Comparison of ENCODE assay signal across 1 cellular context in the genomic region with DNA sequence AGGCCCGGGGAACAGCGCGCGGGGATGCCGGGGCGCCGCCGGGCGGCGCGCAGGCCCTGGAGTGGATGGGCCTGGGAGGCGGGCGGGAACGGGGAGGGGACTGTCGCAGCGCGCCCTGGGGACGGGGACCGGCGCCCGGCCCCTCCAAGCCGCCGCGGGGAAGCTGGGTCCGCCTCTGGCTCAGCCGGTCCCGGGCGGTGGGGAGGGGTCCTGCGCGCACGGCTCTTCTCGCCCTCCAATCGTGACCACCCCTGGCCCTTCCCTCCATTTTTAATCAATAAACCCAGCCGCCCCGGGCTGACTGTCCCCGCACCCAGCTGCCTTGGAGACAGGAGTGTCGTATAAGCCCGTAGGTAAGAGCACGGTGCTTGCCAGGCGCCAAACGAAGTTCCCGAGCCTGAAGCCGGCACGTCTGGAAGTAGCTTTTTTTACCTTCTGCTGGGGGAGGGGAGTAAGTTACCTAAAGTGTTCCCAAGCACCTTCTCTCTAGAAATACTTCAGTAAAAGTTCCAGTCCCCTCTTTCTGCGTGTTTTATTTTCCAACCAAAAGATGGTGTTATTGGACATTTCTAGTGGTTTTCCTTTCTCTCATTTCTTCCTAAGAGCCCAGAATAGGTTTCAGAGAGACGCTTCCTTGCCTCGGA.
A peak's percentile ranks its signal among the peaks of the same experiment; 100 is the strongest.
TF ChIP-seq lines count a peak whose summit lies in the region.

No MANE protein-coding gene starts in this region.

TF ChIP-seq in HEK293, 187 proteins besides CTCF, POLR2A, EP300 and RAD21 (continued from another document):
- TF ChIP-seq, protein P1, sequence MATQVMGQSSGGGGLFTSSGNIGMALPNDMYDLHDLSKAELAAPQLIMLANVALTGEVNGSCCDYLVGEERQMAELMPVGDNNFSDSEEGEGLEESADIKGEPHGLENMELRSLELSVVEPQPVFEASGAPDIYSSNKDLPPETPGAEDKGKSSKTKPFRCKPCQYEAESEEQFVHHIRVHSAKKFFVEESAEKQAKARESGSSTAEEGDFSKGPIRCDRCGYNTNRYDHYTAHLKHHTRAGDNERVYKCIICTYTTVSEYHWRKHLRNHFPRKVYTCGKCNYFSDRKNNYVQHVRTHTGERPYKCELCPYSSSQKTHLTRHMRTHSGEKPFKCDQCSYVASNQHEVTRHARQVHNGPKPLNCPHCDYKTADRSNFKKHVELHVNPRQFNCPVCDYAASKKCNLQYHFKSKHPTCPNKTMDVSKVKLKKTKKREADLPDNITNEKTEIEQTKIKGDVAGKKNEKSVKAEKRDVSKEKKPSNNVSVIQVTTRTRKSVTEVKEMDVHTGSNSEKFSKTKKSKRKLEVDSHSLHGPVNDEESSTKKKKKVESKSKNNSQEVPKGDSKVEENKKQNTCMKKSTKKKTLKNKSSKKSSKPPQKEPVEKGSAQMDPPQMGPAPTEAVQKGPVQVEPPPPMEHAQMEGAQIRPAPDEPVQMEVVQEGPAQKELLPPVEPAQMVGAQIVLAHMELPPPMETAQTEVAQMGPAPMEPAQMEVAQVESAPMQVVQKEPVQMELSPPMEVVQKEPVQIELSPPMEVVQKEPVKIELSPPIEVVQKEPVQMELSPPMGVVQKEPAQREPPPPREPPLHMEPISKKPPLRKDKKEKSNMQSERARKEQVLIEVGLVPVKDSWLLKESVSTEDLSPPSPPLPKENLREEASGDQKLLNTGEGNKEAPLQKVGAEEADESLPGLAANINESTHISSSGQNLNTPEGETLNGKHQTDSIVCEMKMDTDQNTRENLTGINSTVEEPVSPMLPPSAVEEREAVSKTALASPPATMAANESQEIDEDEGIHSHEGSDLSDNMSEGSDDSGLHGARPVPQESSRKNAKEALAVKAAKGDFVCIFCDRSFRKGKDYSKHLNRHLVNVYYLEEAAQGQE (tag by site-specific recombination; IDR thresholded peaks at IDR 0.05), result no peak
- TF ChIP-seq ZNF843 (tag by site-specific recombination; IDR thresholded peaks at IDR 0.05), result no peak
- peak; percentile 58; the same call in 1 of the 2 replicates for TF ChIP-seq ZBTB8A (tag by site-specific recombination; IDR thresholded peaks at IDR 0.05)
- TF ChIP-seq ZBTB20 (tag by site-specific recombination; IDR thresholded peaks at IDR 0.05), result peak; percentile 90
- peak; percentile 86 for TF ChIP-seq ZNF341 (tag by site-specific recombination; IDR thresholded peaks at IDR 0.05; ENCODE audit: low read depth)
- peak; percentile 33; the same call in 1 of the 2 replicates for TF ChIP-seq YY1 (tag by site-specific recombination; IDR thresholded peaks at IDR 0.05)
- TF ChIP-seq ZNF248 (tag by site-specific recombination; IDR thresholded peaks at IDR 0.05), result no peak
- TF ChIP-seq, protein P2, sequence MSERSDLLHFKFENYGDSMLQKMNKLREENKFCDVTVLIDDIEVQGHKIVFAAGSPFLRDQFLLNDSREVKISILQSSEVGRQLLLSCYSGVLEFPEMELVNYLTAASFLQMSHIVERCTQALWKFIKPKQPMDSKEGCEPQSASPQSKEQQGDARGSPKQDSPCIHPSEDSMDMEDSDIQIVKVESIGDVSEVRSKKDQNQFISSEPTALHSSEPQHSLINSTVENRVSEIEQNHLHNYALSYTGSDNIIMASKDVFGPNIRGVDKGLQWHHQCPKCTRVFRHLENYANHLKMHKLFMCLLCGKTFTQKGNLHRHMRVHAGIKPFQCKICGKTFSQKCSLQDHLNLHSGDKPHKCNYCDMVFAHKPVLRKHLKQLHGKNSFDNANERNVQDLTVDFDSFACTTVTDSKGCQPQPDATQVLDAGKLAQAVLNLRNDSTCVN (tag by site-specific recombination; optimal IDR thresholded peaks at IDR 0.05), result peak; percentile 69
- TF ChIP-seq, protein P3, sequence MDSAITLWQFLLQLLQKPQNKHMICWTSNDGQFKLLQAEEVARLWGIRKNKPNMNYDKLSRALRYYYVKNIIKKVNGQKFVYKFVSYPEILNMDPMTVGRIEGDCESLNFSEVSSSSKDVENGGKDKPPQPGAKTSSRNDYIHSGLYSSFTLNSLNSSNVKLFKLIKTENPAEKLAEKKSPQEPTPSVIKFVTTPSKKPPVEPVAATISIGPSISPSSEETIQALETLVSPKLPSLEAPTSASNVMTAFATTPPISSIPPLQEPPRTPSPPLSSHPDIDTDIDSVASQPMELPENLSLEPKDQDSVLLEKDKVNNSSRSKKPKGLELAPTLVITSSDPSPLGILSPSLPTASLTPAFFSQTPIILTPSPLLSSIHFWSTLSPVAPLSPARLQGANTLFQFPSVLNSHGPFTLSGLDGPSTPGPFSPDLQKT (IDR thresholded peaks at IDR 0.05; ENCODE audit: borderline replicate concordance, low read depth, low read length), result no peak
- TF ChIP-seq ZNF645 (tag by site-specific recombination; IDR thresholded peaks at IDR 0.05), result no peak
- TF ChIP-seq ZNF335 (tag by site-specific recombination; conservative IDR thresholded peaks at IDR 0.05), result peak; percentile 89
- no peak for TF ChIP-seq ZNF707 (tag by site-specific recombination; IDR thresholded peaks at IDR 0.05)
- no peak for TF ChIP-seq ZNF19 (tag by site-specific recombination; IDR thresholded peaks at IDR 0.05; ENCODE audit: low read depth)
- TF ChIP-seq ZNF692 (tag by site-specific recombination; IDR thresholded peaks at IDR 0.05), result no peak
- TF ChIP-seq PBX3 (CRISPR knock-in tag; IDR thresholded peaks at IDR 0.05), result no peak
- peak; percentile 63 for TF ChIP-seq GLIS2 (tag by site-specific recombination; IDR thresholded peaks at IDR 0.05)
- TF ChIP-seq ZNF76 (tag by site-specific recombination; IDR thresholded peaks at IDR 0.05; ENCODE audit: borderline replicate concordance, low read depth), result peak; percentile 47
- peak; percentile 39; the same call in 1 of the 2 replicates for TF ChIP-seq ZXDB (tag by site-specific recombination; IDR thresholded peaks at IDR 0.05)
